22 cellular contexts compared by ENCODE assay signal in the genomic region with DNA sequence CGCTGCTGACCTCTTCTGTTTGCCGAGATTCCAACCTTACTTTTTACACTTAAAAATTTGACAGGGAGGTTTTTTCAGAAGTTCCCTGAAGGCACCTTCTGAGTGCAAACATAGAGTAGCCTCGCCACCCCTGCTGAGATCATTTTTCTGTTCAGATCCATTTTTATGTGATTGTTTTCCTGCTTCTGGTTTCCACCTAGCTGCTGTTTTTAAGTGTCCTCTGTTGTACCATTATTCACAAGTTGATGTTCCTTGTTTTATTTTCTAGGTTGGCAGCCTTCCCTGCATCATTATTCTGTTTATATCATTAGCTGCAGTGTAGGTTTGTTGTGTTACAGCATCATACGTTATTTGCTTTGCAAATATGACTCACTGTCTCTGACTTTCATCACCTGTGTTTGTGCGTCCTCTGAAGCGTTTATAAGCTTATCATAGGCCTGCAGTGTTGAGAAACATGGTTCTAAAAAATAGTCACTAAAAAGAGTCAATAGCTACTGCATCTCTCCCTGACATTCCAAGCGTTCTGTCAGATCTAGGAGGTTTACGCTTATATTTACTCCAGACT.
DNase-seq lines count a peak whose midpoint lies in the region; ATAC-seq and TF ChIP-seq lines count a peak whose summit lies in the region.
"Had no signal": no experiment of that assay in that cellular context is flagged by ENCODE, and none has a peak within 500 bp of the region (broad histone marks: within the 10 kb centered on the region; RNA-seq: fewer than 3 reads in every experiment).

No MANE protein-coding gene starts in this region.

- H3K36me3 ChIP-seq in transverse colon = no peaks in the 10 kb centered on the region

- WGBS in transverse colon (ENCODE audit: low coverage in 1 of 2), 2 donors = 54 to 67% methylated on average over 7 to 8 of the region's 8 CpGs

- H3K27ac ChIP-seq in epithelial cell of prostate (no peak overlapping the region), transverse colon (no peak overlapping the region)
- H3K27ac ChIP-seq: dorsolateral prefrontal cortex had no signal

- DNase-seq in DMS53 (lab: John Stamatoyannopoulos, UW) (peak; percentile 65), NCI-H1417 (lab: John Stamatoyannopoulos, UW) (peak in 2 of 3 experiments; percentile 48 to 82), NCI-H748 (lab: John Stamatoyannopoulos, UW; ENCODE audit: unreplicated experiment) (peak; percentile 80), epithelial cell of prostate (ENCODE audit: low read depth, low spot score) (peak; percentile 8), transverse colon (no peak)
- DNase-seq: activated CD4-positive, alpha-beta T cell treated with anti-CD3 and anti-CD28 coated beads, Interleukin-2, amount 50 U/mL, for 1 hour; activated CD8-positive, alpha-beta memory T cell treated with anti-CD3 and anti-CD28 coated beads, Interleukin-2, amount 50 U/mL, for 48 hours; activated gamma-delta T cell treated with Interleukin-2 at 50 U/mL for 16 hours; amniotic stem cell; dorsolateral prefrontal cortex; erythroblast; NCI-H2171; nephron progenitor cell; posterior cingulate gyrus; Right ventricle myocardium superior; stimulated activated CD4-positive, alpha-beta T cell treated with anti-CD3 and anti-CD28 coated beads, Interleukin-2, amount 100 ng/mL, for 24 hours; stimulated activated naive CD4-positive, alpha-beta T cell treated with Interleukin-2 at 50 U/mL for 16 hours; trophoblast cell had no signal

- intact Hi-C loops in transverse colon (cut with DNase I; ENCODE audit: low total_unique reads) = no loop called here

- H3K27me3 ChIP-seq in transverse colon = no peaks in the 10 kb centered on the region

- in situ Hi-C loops in transverse colon (cut with MboI; ENCODE audit: low pct_ligation_motif_present in 1 of 4, low pct_unique_long_range_greater_than_20kb in 1 of 4, low sequenced_read_pairs in 3 of 4) = no loop called here

- no peak for ATAC-seq in GM19328 (IDR thresholded peaks at IDR 0.05; ENCODE audit: unreplicated experiment)
- no peak for ATAC-seq in HG02642 (IDR thresholded peaks at IDR 0.05; ENCODE audit: poor library complexity, unreplicated experiment)
- ATAC-seq in HG02885 (IDR thresholded peaks at IDR 0.05; ENCODE audit: poor library complexity, unreplicated experiment) = no peak
- ATAC-seq: left lobe of liver had no signal

- no peak overlapping the region for H3K4me3 ChIP-seq in transverse colon
- H3K4me3 ChIP-seq: dorsolateral prefrontal cortex had no signal

- TF ChIP-seq POLR2A in transverse colon (IDR thresholded peaks at IDR 0.05) = no peak

- no peaks in the 10 kb centered on the region for H3K4me1 ChIP-seq in transverse colon

- no peak for TF ChIP-seq EP300 in transverse colon (IDR thresholded peaks at IDR 0.05; ENCODE audit: low read depth)

- no peaks in the 10 kb centered on the region for H3K9me3 ChIP-seq in transverse colon

- TF ChIP-seq CTCF in transverse colon (IDR thresholded peaks at IDR 0.05) = no peak
